Comparison of ENCODE assay signal across 1 cellular context in genomic region chr7:1714583-1715330, GRCh38.
A peak's percentile ranks its signal among the peaks of the same experiment; 100 is the strongest.
TF ChIP-seq lines count a peak whose summit lies in the region.

No MANE protein-coding gene starts in this region.

TF ChIP-seq in H1, 55 proteins besides CTCF, POLR2A, EP300 and RAD21:
- TF ChIP-seq KDM1A (IDR thresholded peaks at IDR 0.05; ENCODE audit: borderline replicate concordance, low read length) (peak; percentile 95), HDAC2 (IDR thresholded peaks at IDR 0.05; ENCODE audit: borderline replicate concordance in 1 of 2, low read depth in 2 of 2, low read length in 2 of 2) (peak in 1 of 2 experiments; percentile 92; a peak in 2 of 4 replicates), USF2 (IDR thresholded peaks at IDR 0.05; ENCODE audit: low read length) (no peak)
